Comparison of ENCODE assay signal across 8 cellular contexts in the genomic region with DNA sequence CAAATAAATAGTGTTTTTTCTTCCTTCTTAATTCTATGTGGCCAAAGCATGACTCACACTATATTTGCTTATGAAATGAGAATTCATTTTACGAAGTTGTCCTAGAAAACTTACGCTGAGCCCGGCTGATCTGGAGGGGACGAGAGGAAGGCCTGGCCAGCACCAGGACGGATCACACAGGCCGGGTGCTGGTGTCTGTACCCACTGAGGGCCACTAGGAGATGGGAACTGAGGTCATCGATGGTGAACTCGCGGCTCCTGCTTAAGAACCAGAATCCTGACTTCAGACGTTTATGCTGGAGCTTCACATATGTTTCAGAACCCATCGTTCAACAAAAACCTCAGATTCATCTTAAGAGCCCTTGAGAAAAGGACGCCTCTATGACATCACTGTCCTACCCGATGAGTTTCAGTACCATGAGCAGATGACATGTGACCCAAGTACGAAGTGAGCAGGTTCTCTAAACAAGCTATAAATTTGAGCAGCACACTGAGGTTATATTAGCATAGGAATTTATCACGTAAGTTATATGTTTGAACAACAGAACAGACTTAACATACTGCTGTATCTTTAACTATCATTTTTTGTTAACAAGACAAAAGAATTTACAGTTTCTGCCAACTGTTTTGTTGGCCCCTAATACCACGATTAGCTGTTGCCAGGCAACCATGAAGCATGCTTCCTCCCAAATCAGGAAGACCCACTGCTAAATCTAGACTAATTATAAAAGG.
DNase-seq lines count a peak whose midpoint lies in the region; ATAC-seq and TF ChIP-seq lines count a peak whose summit lies in the region.

No MANE protein-coding gene starts in this region.

- peak overlapping the region; percentile 92 for H3K27ac Mint-ChIP-seq in activated naive CD8-positive, alpha-beta T cell treated with anti-CD3 and anti-CD28 coated beads for 36 hours

- H2AFZ ChIP-seq in hepatocyte: no peak overlapping the region

- no peaks in the 10 kb centered on the region for H4K20me1 ChIP-seq in hepatocyte (ENCODE audit: insufficient read depth, poor library complexity, severe bottlenecking)

- H3K4me3 ChIP-seq in HUES48 (ENCODE audit: low read depth, low read length) (no peak overlapping the region), hepatocyte (no peak overlapping the region)

- H3K36me3 Mint-ChIP-seq in activated naive CD8-positive, alpha-beta T cell treated with anti-CD3 and anti-CD28 coated beads for 36 hours: peaks cover 41% of the 10 kb centered on the region

- no peaks in the 10 kb centered on the region for H3K27me3 ChIP-seq in HUES48 (ENCODE audit: control insufficient read depth, insufficient read depth, low read length)
- H3K27me3 ChIP-seq in hepatocyte: no peaks in the 10 kb centered on the region

- no peak for TF ChIP-seq CTCF in GM10248 (IDR thresholded peaks at IDR 0.05; ENCODE audit: control extremely low read depth, extremely low read depth, low read depth, missing control alignments)
- no peak for TF ChIP-seq CTCF in hepatocyte (IDR thresholded peaks at IDR 0.05; ENCODE audit: poor library complexity)

- peak; percentile 44 for ATAC-seq in GM21367 (IDR thresholded peaks at IDR 0.05; ENCODE audit: unreplicated experiment)

- no peaks in the 10 kb centered on the region for H3K9me2 ChIP-seq in hepatocyte (replicated peaks; ENCODE audit: insufficient read depth)

- peaks cover 18% of the 10 kb centered on the region for H3K36me3 ChIP-seq in HUES48 (ENCODE audit: control insufficient read depth, insufficient read depth, low read length)
- H3K36me3 ChIP-seq in hepatocyte (replicated peaks; ENCODE audit: insufficient read depth, low read depth): no peaks in the 10 kb centered on the region

- peak overlapping the region; percentile 61 for H3K4me3 Mint-ChIP-seq in activated naive CD8-positive, alpha-beta T cell treated with anti-CD3 and anti-CD28 coated beads for 36 hours

- POLR2A ChIA-PET in GM10248 (lab: Yijun Ruan, JAX): interaction anchor here (0.6 to 2.4 kb wide), 5 partner anchors 9 to 238 kb away, joined by 3 to 5 read pairs (median 3); no protein-coding TSS in a partner anchor

- H3K4me1 ChIP-seq in HUES48 (ENCODE audit: control insufficient read depth, insufficient read depth, low read length) (peaks cover 66% of the 10 kb centered on the region), hepatocyte (ENCODE audit: insufficient read depth) (peaks cover 32% of the 10 kb centered on the region)

- H3K9me3 ChIP-seq in HUES48 (ENCODE audit: control insufficient read depth, insufficient read depth, low read length) (no peaks in the 10 kb centered on the region), hepatocyte (ENCODE audit: low read depth) (no peaks in the 10 kb centered on the region)

- peak overlapping the region; percentile 58 for H3K27ac ChIP-seq in HUES48 (ENCODE audit: low read depth, low read length)
- peak overlapping the region; percentile 97 for H3K27ac ChIP-seq in hepatocyte
- H3K27ac ChIP-seq in temporal lobe (ENCODE audit: low read depth, low read length): peak overlapping the region; percentile 65

- peaks cover 7% of the 10 kb centered on the region for H3K9me3 Mint-ChIP-seq in activated naive CD8-positive, alpha-beta T cell treated with anti-CD3 and anti-CD28 coated beads for 36 hours

- H3K4me1 Mint-ChIP-seq in activated naive CD8-positive, alpha-beta T cell treated with anti-CD3 and anti-CD28 coated beads for 36 hours: peaks cover 64% of the 10 kb centered on the region

- peaks cover 36% of the 10 kb centered on the region for H3K79me2 ChIP-seq in hepatocyte

- DNase-seq in GM10248 (ENCODE audit: extremely low spot score) (peak; percentile 59), hepatocyte (ENCODE audit: low spot score) (peak; percentile 37), activated gamma-delta T cell (lab: John Stamatoyannopoulos, UW) (no peak), D341Med (ENCODE audit: low spot score) (no peak)
- DNase-seq in activated naive CD8-positive, alpha-beta T cell treated with anti-CD3 and anti-CD28 coated beads for 36 hours: no peak

- peak overlapping the region; percentile 52 for H3K4me2 ChIP-seq in hepatocyte

- WGBS in hepatocyte (ENCODE audit: low lambda C conversion rate, missing lambda C conversion rate): 66% methylated on average over 16 of the region's 16 CpGs

- no peaks in the 10 kb centered on the region for H3K27me3 Mint-ChIP-seq in activated naive CD8-positive, alpha-beta T cell treated with anti-CD3 and anti-CD28 coated beads for 36 hours

- H3K9ac ChIP-seq in HUES48 (ENCODE audit: low read depth, low read length): no peak overlapping the region

- CTCF ChIA-PET in GM10248 (lab: Yijun Ruan, JAX): interaction anchor here (0.8 to 4.1 kb wide), 15 partner anchors 9 to 128 kb away, joined by 3 to 15 read pairs (median 3); no protein-coding TSS in a partner anchor

Comparison
In these comparisons a context has a peak if more than half of its experiments do, and no peak if none do; other contexts are left out.
1. DNase-seq: peak in GM10248 (single experiment) and hepatocyte (single experiment); none in activated naive CD8-positive, alpha-beta T cell treated with anti-CD3 and anti-CD28 coated beads for 36 hours (single experiment), activated gamma-delta T cell (single experiment) and D341Med (single experiment).
2. Peak in every context shown above with its lines, with median percentiles within 50 percentile points of each other: H3K27ac ChIP-seq.